16 cellular contexts compared by ENCODE assay signal in genomic region chr13:33490461-33491327, GRCh38.
DNase-seq lines count a peak whose midpoint lies in the region.
"Had no signal": no experiment of that assay in that cellular context is flagged by ENCODE, and none has a peak within 500 bp of the region (broad histone marks: within the 10 kb centered on the region; RNA-seq: fewer than 3 reads in every experiment).

No MANE protein-coding gene starts in this region.

- no peak overlapping the region for H3K4ac ChIP-seq in neuronal stem cell (ENCODE audit: low read length)

- no peaks in the 10 kb centered on the region for H3K36me3 ChIP-seq in neuronal stem cell (replicated peaks in 1 of 2; ENCODE audit: control insufficient read depth in 2 of 2, insufficient read depth in 2 of 2, low read length in 2 of 2)

- no peaks in the 10 kb centered on the region for H3K9me3 Mint-ChIP-seq in T-helper 2 cell treated with Interferon-gamma antibody and Interleukin-4, amounts not matched to agents 5 μg/mL and 100 μg/mL, for 36 hours
- H3K9me3 Mint-ChIP-seq: central memory CD8-positive, alpha-beta T cell; HFFc6; stimulated activated memory B cell treated with anti-CD40 and anti-IgM and Interleukin-4, amounts not matched to agents 10 μg/mL and 1 μg/mL and 100 μg/mL, for 72 hours had no signal

- H2BK12ac ChIP-seq in neuronal stem cell (ENCODE audit: low read length): no peak overlapping the region

- no peak overlapping the region for H2BK5ac ChIP-seq in neuronal stem cell (ENCODE audit: low read length)

- peak overlapping the region; percentile 69 for H2BK120ac ChIP-seq in neuronal stem cell (ENCODE audit: low read depth, low read length)

- no peak overlapping the region for H3K4me2 ChIP-seq in neuronal stem cell (ENCODE audit: insufficient read depth, low read length, poor library complexity, severe bottlenecking)

- peak overlapping the region; percentile 72 for H3K18ac ChIP-seq in neuronal stem cell (ENCODE audit: low read length)

- no peak overlapping the region for H2AK5ac ChIP-seq in neuronal stem cell (ENCODE audit: low read depth, low read length)

- no peak overlapping the region for H3K4me3 ChIP-seq in neuronal stem cell (ENCODE audit: low read length in 2 of 2)

- no peaks in the 10 kb centered on the region for H3K9me3 ChIP-seq in neuronal stem cell (replicated peaks in 1 of 2; ENCODE audit: control insufficient read depth in 2 of 2, insufficient read depth in 1 of 2, low read depth in 1 of 2, low read length in 2 of 2)

- H2BK15ac ChIP-seq in neuronal stem cell (ENCODE audit: low read length): no peak overlapping the region

- no peaks in the 10 kb centered on the region for H3K4me1 Mint-ChIP-seq in T-helper 2 cell treated with Interferon-gamma antibody and Interleukin-4, amounts not matched to agents 5 μg/mL and 100 μg/mL, for 36 hours (ENCODE audit: low read depth)

- DNase-seq in EH (ENCODE audit: low read depth): peak; percentile 41
- peak; percentile 40 for DNase-seq in amniotic epithelial cell (ENCODE audit: low read depth)
- DNase-seq in globus pallidus (ENCODE audit: low spot score): peak; percentile 39
- DNase-seq in neuronal stem cell (ENCODE audit: low spot score): peak; percentile 12
- DNase-seq in medulla oblongata (ENCODE audit: extremely low spot score): no peak
- DNase-seq in ACHN: no peak
- no peak for DNase-seq in T-helper 2 cell treated with Interferon-gamma antibody and Interleukin-4, amounts not matched to agents 5 μg/mL and 100 μg/mL, for 36 hours (ENCODE audit: low spot score)
- DNase-seq in COR-L47 (lab: John Stamatoyannopoulos, UW): no peak
- DNase-seq: activated CD8-positive, alpha-beta memory T cell treated with anti-CD3 and anti-CD28 coated beads for 24 hours; AML-193; HFFc6; NCI-H524 treated with DMSO at 0.1 percent for 48 hours; occipital lobe; SHP77 had no signal

- H3K27me3 Mint-ChIP-seq in T-helper 2 cell treated with Interferon-gamma antibody and Interleukin-4, amounts not matched to agents 5 μg/mL and 100 μg/mL, for 36 hours (ENCODE audit: low read depth): peaks cover 6% of the 10 kb centered on the region

- no peak overlapping the region for H3K27ac ChIP-seq in neuronal stem cell (replicated peaks; ENCODE audit: low read length)

- H3K27ac Mint-ChIP-seq in T-helper 2 cell treated with Interferon-gamma antibody and Interleukin-4, amounts not matched to agents 5 μg/mL and 100 μg/mL, for 36 hours: no peak overlapping the region
- H3K27ac Mint-ChIP-seq: HFFc6; stimulated activated memory B cell treated with anti-CD40 and anti-IgM and Interleukin-4, amounts not matched to agents 10 μg/mL and 1 μg/mL and 100 μg/mL, for 72 hours had no signal

- H3K36me3 Mint-ChIP-seq in T-helper 2 cell treated with Interferon-gamma antibody and Interleukin-4, amounts not matched to agents 5 μg/mL and 100 μg/mL, for 36 hours (ENCODE audit: low read depth): no peaks in the 10 kb centered on the region
- H3K36me3 Mint-ChIP-seq: stimulated activated memory B cell treated with anti-CD40 and anti-IgM and Interleukin-4, amounts not matched to agents 10 μg/mL and 1 μg/mL and 100 μg/mL, for 72 hours had no signal

- H4K91ac ChIP-seq in neuronal stem cell (ENCODE audit: low read depth, low read length, poor library complexity): no peak overlapping the region

- H3K23ac ChIP-seq in neuronal stem cell (ENCODE audit: low read depth, low read length, poor library complexity): no peak overlapping the region

- no peak overlapping the region for H3K4me3 Mint-ChIP-seq in T-helper 2 cell treated with Interferon-gamma antibody and Interleukin-4, amounts not matched to agents 5 μg/mL and 100 μg/mL, for 36 hours
- H3K4me3 Mint-ChIP-seq: central memory CD8-positive, alpha-beta T cell; HFFc6; stimulated activated memory B cell treated with anti-CD40 and anti-IgM and Interleukin-4, amounts not matched to agents 10 μg/mL and 1 μg/mL and 100 μg/mL, for 72 hours had no signal

- H2AFZ ChIP-seq in neuronal stem cell (ENCODE audit: low read length): peak overlapping the region; percentile 70

- H3K79me1 ChIP-seq in neuronal stem cell (ENCODE audit: low read depth, low read length): no peaks in the 10 kb centered on the region

- H3K4me1 ChIP-seq in neuronal stem cell (ENCODE audit: control insufficient read depth in 2 of 2, insufficient read depth in 1 of 2, low read depth in 1 of 2, low read length in 2 of 2): peaks cover 0 to 6% of the 10 kb centered on the region in 2 donors

- no peaks in the 10 kb centered on the region for H3K27me3 ChIP-seq in neuronal stem cell (ENCODE audit: control insufficient read depth in 3 of 3, insufficient read depth in 3 of 3, low read depth in 1 of 3, low read length in 3 of 3)

- H4K8ac ChIP-seq in neuronal stem cell (ENCODE audit: low read depth, low read length): no peak overlapping the region

- no CpG with 5 or more reads among the region's 17 CpGs for WGBS in neuronal stem cell (ENCODE audit: extremely low coverage in 2 of 2, insufficient read length in 2 of 2, insufficient replicate concordance in 1 of 2), 2 donors

- no peak overlapping the region for H3K9ac ChIP-seq in neuronal stem cell (ENCODE audit: low read depth, low read length, poor library complexity)

- H3K14ac ChIP-seq in neuronal stem cell (ENCODE audit: low read length): no peak overlapping the region

- in situ Hi-C loops in ACHN (cut with HindIII; ENCODE audit: low pct_ligation_motif_present, low pct_unique_long_range_greater_than_20kb, low sequenced_read_pairs): no loop called here

Comparison
In these comparisons a context has a peak if more than half of its experiments do, and no peak if none do; other contexts are left out.
1. DNase-seq: peak in EH (single experiment), amniotic epithelial cell (single experiment), globus pallidus (single experiment) and neuronal stem cell (single experiment); none in medulla oblongata (single experiment), ACHN (single experiment), T-helper 2 cell treated with Interferon-gamma antibody and Interleukin-4, amounts not matched to agents 5 μg/mL and 100 μg/mL, for 36 hours (single experiment) and COR-L47 (single experiment).